Comparison of ENCODE assay signal across 7 cellular contexts in genomic region chr1:35557611-35558373, GRCh38. TPM values are rescaled to one million over a fixed set of nuclear protein-coding genes. Genes with fewer than 3 reads are reported as not detected.
DNase-seq lines count a peak whose midpoint lies in the region; ATAC-seq, FAIRE-seq and TF ChIP-seq lines count a peak whose summit lies in the region.

TSS of gene NCDN (plus strand) at chr1:35557799. CDS start at chr1:35558191, 392 bp downstream.

- no peaks in the 10 kb centered on the region for H3K36me3 ChIP-seq in body of pancreas (replicated peaks in 1 of 2; ENCODE audit: insufficient read depth in 1 of 2, low read depth in 2 of 2)
- peaks cover 0 to 27% (median 3%) of the 10 kb centered on the region in 4 donors for H3K36me3 ChIP-seq in sigmoid colon

- DNase-seq in NCI-H2107 treated with DMSO at 0.1 percent for 48 hours (lab: John Stamatoyannopoulos, UW; ENCODE audit: unreplicated experiment) = peak; percentile 87
- peak; percentile 96 to 98 (median 96) for DNase-seq in body of pancreas
- peak; percentile 89 for DNase-seq in iPS DF 19.7 (ENCODE audit: low read depth, low spot score)
- DNase-seq in sigmoid colon = peak; percentile 99

- FAIRE-seq in TTC549 (lab: Jason Lieb, UNC) = peak; percentile 3

- peak; percentile 68 for ATAC-seq in GM18519 (IDR thresholded peaks at IDR 0.05; ENCODE audit: low FRiP score, unreplicated experiment)
- peak; percentile 50 for ATAC-seq in HG03060 (IDR thresholded peaks at IDR 0.05; ENCODE audit: low read depth, unreplicated experiment)
- peak; percentile 88 for ATAC-seq in body of pancreas

- intact Hi-C loops in body of pancreas (cut with DNase I) = no loop called here
- intact Hi-C loops in sigmoid colon (cut with DNase I) = loop anchor here (2.0 kb wide), 1 partner anchor 83 kb away; the partner anchor contains the start of gene PSMB2

- peaks cover 73% of the 10 kb centered on the region for H3K4me1 ChIP-seq in body of pancreas
- peaks cover 0 to 68% (median 63%) of the 10 kb centered on the region in 4 donors for H3K4me1 ChIP-seq in sigmoid colon

- H3K27ac ChIP-seq in body of pancreas (peak within 1 kb of the TSS; percentile 92 to 99 (median 98)), sigmoid colon (peak within 1 kb of the TSS; percentile 89 to 99 (median 96))

- no peaks in the 10 kb centered on the region for H3K27me3 ChIP-seq in body of pancreas
- H3K27me3 ChIP-seq in sigmoid colon = no peaks in the 10 kb centered on the region

- H3K4me3 ChIP-seq in body of pancreas (peak within 1 kb of the TSS; percentile 73 to 76), sigmoid colon (peak within 1 kb of the TSS; percentile 67 to 91 (median 81))

- no peaks in the 10 kb centered on the region for H3K9me3 ChIP-seq in body of pancreas
- no peaks in the 10 kb centered on the region for H3K9me3 ChIP-seq in sigmoid colon

- TF ChIP-seq EP300 in sigmoid colon (IDR thresholded peaks at IDR 0.05) = no peak

- 0 to 1% methylated on average over 29 to 58 of the region's 58 CpGs for WGBS in body of pancreas, 2 donors
- 0 to 1% methylated on average over 58 of the region's 58 CpGs for WGBS in sigmoid colon, 2 donors

- TF ChIP-seq CTCF in body of pancreas (IDR thresholded peaks at IDR 0.05) (no peak), sigmoid colon (IDR thresholded peaks at IDR 0.05) (no peak)

- peak in 1 of 3 donors; percentile 16 for TF ChIP-seq POLR2A in body of pancreas (IDR thresholded peaks at IDR 0.05)
- TF ChIP-seq POLR2A in sigmoid colon (IDR thresholded peaks at IDR 0.05) = no peak

RNA-seq across cellular contexts. Expression of gene NCDN, which starts in this region (rescaled TPM):
- 10 to 100 TPM; 14.3 to 20.1 TPM for total RNA-seq in body of pancreas
- 10 to 100 TPM; 11.7 to 26.3 (median 14.3) TPM for total RNA-seq in sigmoid colon
- polyA plus RNA-seq in sigmoid colon = 10 to 100 TPM in 1 of 3 donors, 1 to 10 TPM in 2; 3.6 to 14.3 (median 4.2) TPM

Comparison
In these comparisons a context has a peak if more than half of its experiments do, and no peak if none do; other contexts are left out.
1. Peak in every context shown above with its lines: DNase-seq, ATAC-seq, H3K4me3 ChIP-seq and H3K27ac ChIP-seq.